In genomic region chr2:28958689-28959088, GRCh38 we compare ENCODE assay signal across 8 cellular contexts. TPM values are rescaled to one million over a fixed set of nuclear protein-coding genes. Genes with fewer than 3 reads are reported as not detected.
DNase-seq lines count a peak whose midpoint lies in the region; ATAC-seq and TF ChIP-seq lines count a peak whose summit lies in the region.

No MANE protein-coding gene starts in this region.

- peak; percentile 81 for TF ChIP-seq CTCF in Panc1 (IDR thresholded peaks at IDR 0.05)
- peak; percentile 54 to 74 (median 71) for TF ChIP-seq CTCF in ascending aorta (IDR thresholded peaks at IDR 0.05)

- BruUV-seq in Panc1 (replicated peaks; lab: Mats Ljungman, UMichigan): no TSS peak

- CTCF ChIA-PET in Panc1 (lab: Charles Lee): interaction anchor here (0.8 kb wide), 1 partner anchor 242 kb away, joined by 4 read pairs; no protein-coding TSS in a partner anchor

- intact Hi-C loops in Panc1 (cut with micrococcal nuclease; ENCODE audit: unreplicated experiment) (loop anchor here (1.0 to 5.0 kb wide), 3 partner anchors 239 to 1114 kb away; no protein-coding TSS in a partner anchor), ascending aorta (cut with DNase I) (loop anchor here (1.0 to 10.0 kb wide), 2 partner anchors 239 to 1116 kb away; no protein-coding TSS in a partner anchor), left ventricle myocardium superior (cut with micrococcal nuclease) (loop anchor here (5.0 kb wide), 1 partner anchor 184 kb away; no protein-coding TSS in a partner anchor)

- no peaks in the 10 kb centered on the region for H3K27me3 ChIP-seq in MG63
- H3K27me3 ChIP-seq in Panc1 (ENCODE audit: control insufficient read depth, insufficient read depth, low read length): no peaks in the 10 kb centered on the region
- H3K27me3 ChIP-seq in ascending aorta: no peaks in the 10 kb centered on the region

- no peak for DNase-seq in activated CD4-positive, CD25-positive, alpha-beta regulatory T cell treated with anti-CD3 and anti-CD28 coated beads, Interleukin-2, amount 50 U/mL, for 72 hours
- DNase-seq in MG63 (peak; percentile 64), Panc1 (ENCODE audit: low read depth, low spot score) (peak; percentile 59), ascending aorta (ENCODE audit: low spot score in 2 of 2) (peak in 1 of 2 donors; percentile 71), left ventricle myocardium superior (peak; percentile 72), renal cortical epithelial cell (ENCODE audit: low read depth) (peak; percentile 67)

- H3K4me3 ChIP-seq in MG63 (no peak overlapping the region), Panc1 (ENCODE audit: low read depth in 2 of 2, low read length in 2 of 2) (no peak overlapping the region), ascending aorta (no peak overlapping the region)

- POLR2A ChIA-PET in Panc1 (lab: Charles Lee): no interaction called here

- peak; percentile 40 to 63 for ATAC-seq in activated CD4-positive, CD25-positive, alpha-beta regulatory T cell treated with anti-CD3 and anti-CD28 coated beads, Interleukin-2, amount 50 U/mL, for 24 hours
- peak; percentile 82 for ATAC-seq in Panc1
- ATAC-seq in left ventricle myocardium superior: peak; percentile 90
- no peak for ATAC-seq in GM18520 (IDR thresholded peaks at IDR 0.05; ENCODE audit: unreplicated experiment)

- no peak overlapping the region for H3K27ac ChIP-seq in Panc1 (ENCODE audit: low read length)
- no peak overlapping the region for H3K27ac ChIP-seq in ascending aorta

- in situ Hi-C loops in Panc1 (cut with HindIII; ENCODE audit: low pct_unique_long_range_greater_than_20kb, low sequenced_read_pairs): no loop called here

- peaks cover 12% of the 10 kb centered on the region for H3K4me1 ChIP-seq in Panc1 (ENCODE audit: control insufficient read depth, insufficient read depth, low read length)
- no peaks in the 10 kb centered on the region for H3K4me1 ChIP-seq in ascending aorta

- no peaks in the 10 kb centered on the region; the same call in 1 of the 2 replicates for H3K36me3 ChIP-seq in MG63
- no peaks in the 10 kb centered on the region for H3K36me3 ChIP-seq in Panc1 (ENCODE audit: control insufficient read depth, insufficient read depth, low read length)
- no peaks in the 10 kb centered on the region for H3K36me3 ChIP-seq in ascending aorta

- H3K9me3 ChIP-seq in MG63 (no peaks in the 10 kb centered on the region), Panc1 (ENCODE audit: control insufficient read depth, insufficient read depth, low read depth, low read length) (no peaks in the 10 kb centered on the region), ascending aorta (no peaks in the 10 kb centered on the region)

RNA-seq across cellular contexts. Expression of gene TOGARAM2, which starts 22.4 kb away (rescaled TPM):
- 1.0 and 3.7 TPM in 2 replicates for total RNA-seq in MG63 (2014; rRNA removed; shearing (Covaris generic); ENCODE audit: low replicate concordance)
- total RNA-seq in Panc1 (2021; ENCODE audit: unreplicated experiment) (0.44 TPM), ascending aorta (not detected), left ventricle myocardium superior (43.9 TPM), renal cortical epithelial cell (not detected in 2 replicates)
- polyA plus RNA-seq in Panc1 (2012; ENCODE audit: insufficient read length): not detected
